Comparison of ENCODE assay signal across 8 cellular contexts in genomic region chr14:51873221-51873893, GRCh38.
DNase-seq lines count a peak whose midpoint lies in the region; ATAC-seq and TF ChIP-seq lines count a peak whose summit lies in the region.

No MANE protein-coding gene starts in this region.

- peak; percentile 95 for ATAC-seq in GM21723 (IDR thresholded peaks at IDR 0.05; ENCODE audit: unreplicated experiment)

- H3K36me3 ChIP-seq in subcutaneous abdominal adipose tissue (ENCODE audit: control insufficient read depth in 5 of 5, insufficient read depth in 5 of 5, low read length in 5 of 5) = peaks cover 0 to 3% (median 0%) of the 10 kb centered on the region in 5 donors

- peak overlapping the region in 1 of 5 donors; percentile 70 for H3K9ac ChIP-seq in subcutaneous abdominal adipose tissue (ENCODE audit: low read length in 5 of 5)

- H3K27me3 ChIP-seq in subcutaneous abdominal adipose tissue (ENCODE audit: control insufficient read depth in 5 of 5, insufficient read depth in 4 of 5, low read length in 5 of 5) = no peaks in the 10 kb centered on the region

- peak overlapping the region; percentile 95 for H3K27ac ChIP-seq in VCaP
- H3K27ac ChIP-seq in subcutaneous abdominal adipose tissue (ENCODE audit: low read depth, low read length) = peak overlapping the region; percentile 76

- DNase-seq in activated T-cell treated with anti-CD3 and anti-CD28 coated beads for 24 hours (ENCODE audit: low read depth) (peak; percentile 26), activated T-cell treated with anti-CD3 and anti-CD28 coated beads for 4 hours (no peak), KG1 (lab: John Stamatoyannopoulos, UW) (peak; percentile 30), foreskin melanocyte (peak; percentile 62), NCI-H128 (lab: John Stamatoyannopoulos, UW; ENCODE audit: unreplicated experiment) (no peak)

- no peak for TF ChIP-seq CTCF in VCaP (conservative IDR thresholded peaks at IDR 0.05)

- peaks cover 2 to 46% (median 34%) of the 10 kb centered on the region in 5 donors for H3K4me1 ChIP-seq in subcutaneous abdominal adipose tissue (ENCODE audit: control insufficient read depth in 5 of 5, insufficient read depth in 5 of 5, low read length in 5 of 5)

- no peaks in the 10 kb centered on the region for H3K9me3 ChIP-seq in subcutaneous abdominal adipose tissue (ENCODE audit: control insufficient read depth in 5 of 5, low read length in 5 of 5)

- peak overlapping the region in 1 of 5 donors; percentile 5 for H3K4me3 ChIP-seq in subcutaneous abdominal adipose tissue (ENCODE audit: low read depth in 1 of 5, low read length in 5 of 5)

Comparison
In these comparisons a context has a peak if more than half of its experiments do, and no peak if none do; other contexts are left out.
1. DNase-seq: peak in activated T-cell treated with anti-CD3 and anti-CD28 coated beads for 24 hours (single experiment), KG1 (single experiment) and foreskin melanocyte (single experiment); none in activated T-cell treated with anti-CD3 and anti-CD28 coated beads for 4 hours (single experiment) and NCI-H128 (single experiment).